ENCODE assay signal across 8 cellular contexts in genomic region chr12:51950682-51951198, GRCh38. TPM values are rescaled to one million over a fixed set of nuclear protein-coding genes. Genes with fewer than 3 reads are reported as not detected.
A peak's percentile ranks its signal among the peaks of the same experiment; 100 is the strongest.
DNase-seq lines count a peak whose midpoint lies in the region; ATAC-seq and TF ChIP-seq lines count a peak whose summit lies in the region.

No MANE protein-coding gene starts in this region.

- H3K4me3 ChIP-seq in NT2/D1 (ENCODE audit: insufficient read length, low read depth) (peak overlapping the region; percentile 45), endodermal cell (ENCODE audit: low read length) (peak overlapping the region; percentile 83), osteoblast (ENCODE audit: insufficient read depth, low read length) (peak overlapping the region; percentile 78)

- H3K36me3 ChIP-seq in NT2/D1 (ENCODE audit: insufficient read depth, insufficient read length, low read length) (peaks cover 3% of the 10 kb centered on the region), endodermal cell (ENCODE audit: control insufficient read depth, insufficient read depth, low read length) (peaks cover under 1% of the 10 kb centered on the region), osteoblast (ENCODE audit: insufficient read depth, low read length) (no peaks in the 10 kb centered on the region)

- peaks cover 16% of the 10 kb centered on the region for H4K20me1 ChIP-seq in osteoblast (ENCODE audit: insufficient read depth, low read length)

- H3K9ac ChIP-seq in NT2/D1 (ENCODE audit: insufficient read length, low read depth) (peak overlapping the region; percentile 75), endodermal cell (ENCODE audit: extremely low read depth, low read length, poor library complexity, severe bottlenecking) (peak overlapping the region; percentile 48)

- TF ChIP-seq CTCF in CD4-positive, alpha-beta T cell (IDR thresholded peaks at IDR 0.05) = no peak
- TF ChIP-seq CTCF in endodermal cell (conservative IDR thresholded peaks at IDR 0.05) (no peak), osteoblast (IDR thresholded peaks at IDR 0.05; ENCODE audit: extremely low read depth, low read depth, low read length) (no peak)

- 3 to 13% methylated on average over 4 to 5 of the region's 5 CpGs for WGBS in endodermal cell (ENCODE audit: insufficient coverage in 1 of 2, insufficient read length in 1 of 2), 2 experiments

- H3K9me3 Mint-ChIP-seq in CD4-positive, alpha-beta T cell = no peaks in the 10 kb centered on the region
- H3K9me3 Mint-ChIP-seq in endodermal cell = no peaks in the 10 kb centered on the region

- peak overlapping the region; percentile 91 for H3K27ac Mint-ChIP-seq in CD4-positive, alpha-beta T cell
- peak overlapping the region; percentile 20 for H3K27ac Mint-ChIP-seq in endodermal cell

- intact Hi-C loops in CD4-positive, alpha-beta T cell (cut with DNase I, micrococcal nuclease) = loop anchor here in 1 of 2 experiments (1.0 to 5.0 kb wide), 5 partner anchors 56 to 1668 kb away; partner anchors contain the start of genes LIMA1, SCN8A and TAMALIN

- H2AFZ ChIP-seq in osteoblast (ENCODE audit: low read length) = peak overlapping the region; percentile 93

- POLR2A ChIA-PET in CD4-positive, alpha-beta T cell (lab: Charles Lee) = interaction anchor here (0.6 to 1.9 kb wide), 7 partner anchors 24 to 1550 kb away, joined by 3 to 9 read pairs (median 4); partner anchors contain the start of genes ATG101, TAMALIN and TARBP2

- ATAC-seq in CD4-positive, alpha-beta T cell (ENCODE audit: poor library complexity) = peak; percentile 42
- no peak for ATAC-seq in HG02870 (IDR thresholded peaks at IDR 0.05; ENCODE audit: unreplicated experiment)
- no peak for ATAC-seq in HG03342 (IDR thresholded peaks at IDR 0.05; ENCODE audit: unreplicated experiment)

- no peaks in the 10 kb centered on the region for H3K27me3 ChIP-seq in CD4-positive, alpha-beta T cell (ENCODE audit: control insufficient read depth, insufficient read depth, low read length)
- H3K27me3 ChIP-seq in NT2/D1 (ENCODE audit: insufficient read depth, insufficient read length) (peaks cover 38% of the 10 kb centered on the region), endodermal cell (ENCODE audit: control insufficient read depth, insufficient read depth, low read length, poor library complexity, severe bottlenecking) (peaks cover 40% of the 10 kb centered on the region), osteoblast (ENCODE audit: insufficient read depth, low read length) (peaks cover 10% of the 10 kb centered on the region)

- peak overlapping the region; percentile 93 for H3K4me2 ChIP-seq in osteoblast (ENCODE audit: insufficient read depth, low read length)

- peaks cover 5% of the 10 kb centered on the region for H3K36me3 Mint-ChIP-seq in CD4-positive, alpha-beta T cell (ENCODE audit: low read depth)
- H3K36me3 Mint-ChIP-seq in endodermal cell (ENCODE audit: low read depth) = peaks cover 2% of the 10 kb centered on the region

- H3K27me3 Mint-ChIP-seq in CD4-positive, alpha-beta T cell = no peaks in the 10 kb centered on the region
- H3K27me3 Mint-ChIP-seq in endodermal cell (ENCODE audit: insufficient read depth) = peaks cover 49% of the 10 kb centered on the region

- no peak overlapping the region for H3K27ac ChIP-seq in CD4-positive, alpha-beta T cell (ENCODE audit: low read depth, low read length)
- no peak overlapping the region for H3K27ac ChIP-seq in endodermal cell (ENCODE audit: low read depth, low read length)
- no peak overlapping the region for H3K27ac ChIP-seq in osteoblast (ENCODE audit: low read depth, low read length)

- no peaks in the 10 kb centered on the region for H3K9me3 ChIP-seq in CD4-positive, alpha-beta T cell (ENCODE audit: control insufficient read depth, low read length)
- H3K9me3 ChIP-seq in NT2/D1 (ENCODE audit: insufficient read depth, low read length) = no peaks in the 10 kb centered on the region
- H3K9me3 ChIP-seq in endodermal cell (ENCODE audit: control insufficient read depth, low read length) = no peaks in the 10 kb centered on the region
- no peaks in the 10 kb centered on the region for H3K9me3 ChIP-seq in osteoblast (ENCODE audit: low read depth, low read length)

- H3K4me3 Mint-ChIP-seq in CD4-positive, alpha-beta T cell = peak overlapping the region; percentile 97
- peak overlapping the region; percentile 82 for H3K4me3 Mint-ChIP-seq in endodermal cell

- peaks cover 39% of the 10 kb centered on the region for H3K79me2 ChIP-seq in osteoblast (ENCODE audit: insufficient read depth, low read length)

- H3K4me1 Mint-ChIP-seq in CD4-positive, alpha-beta T cell (ENCODE audit: low read depth) = peaks cover 45% of the 10 kb centered on the region
- H3K4me1 Mint-ChIP-seq in endodermal cell = peaks cover 23% of the 10 kb centered on the region

- CTCF ChIA-PET in CD4-positive, alpha-beta T cell (lab: Charles Lee) = interaction anchor here (0.8 to 2.4 kb wide), 5 partner anchors 20 to 130 kb away, joined by 3 to 11 read pairs (median 4); no protein-coding TSS in a partner anchor

- DNase-seq in CD4-positive, alpha-beta T cell = no peak
- no peak for DNase-seq in NT2/D1 (ENCODE audit: low read depth, low spot score)
- DNase-seq in endodermal cell = no peak
- DNase-seq in osteoblast (ENCODE audit: insufficient read length, low spot score, missing footprints) = no peak
- no peak for DNase-seq in NCI-H2107 (lab: John Stamatoyannopoulos, UW)
- no peak for DNase-seq in NCI-H2227 treated with DMSO at 0.1 percent for 48 hours (lab: John Stamatoyannopoulos, UW)

- no peaks in the 10 kb centered on the region for H3K4me1 ChIP-seq in NT2/D1 (ENCODE audit: insufficient read depth, insufficient read length)
- H3K4me1 ChIP-seq in endodermal cell (ENCODE audit: control insufficient read depth, insufficient read depth, low read length) = no peaks in the 10 kb centered on the region
- H3K4me1 ChIP-seq in osteoblast (ENCODE audit: insufficient read depth, low read length) = peaks cover 26% of the 10 kb centered on the region

RNA-seq across cellular contexts. Expression of gene ACVR1B, which starts 0.8 kb away (rescaled TPM):
- total RNA-seq in CD4-positive, alpha-beta T cell = 10 to 100 TPM; 14.2 to 14.5 TPM
- total RNA-seq in endodermal cell (10 to 100 TPM; 48.6 to 59.3 TPM), osteoblast (10.5 and 13.0 TPM in 2 replicates)
- 33.5 TPM for polyA plus RNA-seq in endodermal cell (2013, experiment 1 of 2)
- 28.8 TPM for polyA plus RNA-seq in endodermal cell (2013, experiment 2 of 2)

RNA-seq across cellular contexts. Expression of gene ACVRL1, which starts 43.4 kb away (rescaled TPM):
- not detected for total RNA-seq in CD4-positive, alpha-beta T cell
- under 1 TPM; 0.42 to 0.64 TPM for total RNA-seq in endodermal cell
- 1.00 TPM for polyA plus RNA-seq in endodermal cell (2013, experiment 1 of 2)
- 1.4 TPM for polyA plus RNA-seq in endodermal cell (2013, experiment 2 of 2)
- total RNA-seq in osteoblast = 9.8 and 11.5 TPM in 2 replicates

RNA-seq across cellular contexts. Expression of gene TAMALIN, which starts 56.0 kb away (rescaled TPM):
- 100 to 1,000 TPM; 495 to 525 TPM for total RNA-seq in CD4-positive, alpha-beta T cell
- total RNA-seq in endodermal cell = 1 to 10 TPM; 4.4 to 9.1 TPM
- polyA plus RNA-seq in endodermal cell (2013, experiment 1 of 2) = 16.3 TPM
- polyA plus RNA-seq in endodermal cell (2013, experiment 2 of 2) = 13.2 TPM
- 4.7 and 6.5 TPM in 2 replicates for total RNA-seq in osteoblast

Comparison
In these comparisons a context has a peak if more than half of its experiments do, and no peak if none do; other contexts are left out.
1. RNA of gene TAMALIN, which starts 56.0 kb away (total RNA-seq): 495 to 525 TPM in CD4-positive, alpha-beta T cell; 4.4 to 9.1 TPM in endodermal cell and 4.7 to 6.5 TPM in osteoblast; every median in the first group is over 10 times any median in the second.
2. Peak in every context shown above with its lines, with median percentiles within 50 percentile points of each other: H3K4me3 ChIP-seq.